9 cellular contexts compared by ENCODE assay signal in the genomic region with DNA sequence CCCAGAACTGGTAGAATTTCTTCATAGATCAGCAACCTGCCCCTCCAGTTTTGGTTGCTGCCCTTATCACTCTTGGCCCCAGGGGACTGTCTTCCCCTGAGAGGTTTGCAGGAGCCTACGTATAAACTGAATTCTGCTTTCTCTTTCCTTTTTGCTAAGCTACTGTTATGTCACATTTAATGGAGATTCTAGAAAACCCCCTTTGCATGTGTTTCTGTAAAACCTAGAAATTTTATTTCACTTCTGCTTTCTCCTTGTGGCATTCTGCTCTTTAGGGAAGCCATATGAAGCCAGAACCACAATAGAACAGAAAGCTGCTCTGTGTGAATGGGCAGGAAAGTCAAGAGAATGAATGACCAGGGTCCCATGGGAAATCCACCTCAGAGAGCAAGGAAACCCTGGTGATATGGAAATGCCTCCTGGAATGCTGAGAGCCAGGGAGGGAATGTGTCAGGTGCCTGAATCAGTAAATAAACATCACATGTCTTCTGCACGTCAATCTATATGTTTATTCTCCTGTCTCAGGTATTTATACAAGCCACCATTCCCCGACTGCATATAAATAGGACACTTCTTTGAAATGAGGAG. TPM values are rescaled to one million over a fixed set of nuclear protein-coding genes. Genes with fewer than 3 reads are reported as not detected.
DNase-seq lines count a peak whose midpoint lies in the region; ATAC-seq and TF ChIP-seq lines count a peak whose summit lies in the region.
"Had no signal": no experiment of that assay in that cellular context is flagged by ENCODE, and none has a peak within 500 bp of the region (broad histone marks: within the 10 kb centered on the region; RNA-seq: fewer than 3 reads in every experiment).

No MANE protein-coding gene starts in this region.

- no peak overlapping the region for H3K27ac Mint-ChIP-seq in activated naive CD4-positive, alpha-beta T cell treated with anti-CD3 and anti-CD28 coated beads, Interleukin-2, amount 10 ng/mL, durations not matched to agents 7 days and 5 days

- no peak overlapping the region for H3K23ac ChIP-seq in mesendoderm (ENCODE audit: low read length)

- H3K27me3 Mint-ChIP-seq in activated naive CD4-positive, alpha-beta T cell treated with anti-CD3 and anti-CD28 coated beads, Interleukin-2, amount 10 ng/mL, durations not matched to agents 7 days and 5 days = peaks cover 46% of the 10 kb centered on the region

- no peak overlapping the region for H3K4ac ChIP-seq in mesendoderm (ENCODE audit: low read depth, low read length)

- CTCF ChIA-PET in activated naive CD4-positive, alpha-beta T cell treated with anti-CD3 and anti-CD28 coated beads, Interleukin-2, amount 10 ng/mL, durations not matched to agents 7 days and 5 days (lab: Charles Lee) = interaction anchor here (0.6 to 1.8 kb wide), 2 partner anchors 14 to 56 kb away, joined by 4 to 8 read pairs; no protein-coding TSS in a partner anchor

- H2BK15ac ChIP-seq in mesendoderm (replicated peaks; ENCODE audit: low read depth) = no peak overlapping the region

- WGBS in mesendoderm (ENCODE audit: extremely low coverage, insufficient coverage, low lambda C conversion rate) = no CpG with 5 or more reads among the region's 3 CpGs

- H3K4me3 Mint-ChIP-seq in activated naive CD4-positive, alpha-beta T cell treated with anti-CD3 and anti-CD28 coated beads, Interleukin-2, amount 10 ng/mL, durations not matched to agents 7 days and 5 days = no peak overlapping the region

- H3K9me3 Mint-ChIP-seq in activated naive CD4-positive, alpha-beta T cell treated with anti-CD3 and anti-CD28 coated beads, Interleukin-2, amount 10 ng/mL, durations not matched to agents 7 days and 5 days = no peaks in the 10 kb centered on the region

- H3K4me2 ChIP-seq in mesendoderm (ENCODE audit: low read length) = no peak overlapping the region

- TF ChIP-seq CTCF in foreskin fibroblast (IDR thresholded peaks at IDR 0.05; ENCODE audit: low read depth, low read length) = no peak

- no peaks in the 10 kb centered on the region for H3K4me1 ChIP-seq in mesendoderm (ENCODE audit: control insufficient read depth, low read depth, low read length)

- no peak overlapping the region for H2BK5ac ChIP-seq in mesendoderm (ENCODE audit: low read length)

- no peaks in the 10 kb centered on the region for H3K36me3 ChIP-seq in mesendoderm (ENCODE audit: control insufficient read depth, insufficient read depth, low read length)

- peak; percentile 31 for DNase-seq in activated naive CD4-positive, alpha-beta T cell treated with anti-CD3 and anti-CD28 coated beads, Interleukin-2, amount 10 ng/mL, durations not matched to agents 7 days and 5 days
- DNase-seq in activated naive CD4-positive, alpha-beta T cell treated with anti-CD3 and anti-CD28 coated beads, Interleukin-2, amount 50 U/mL, for 16 hours = no peak
- DNase-seq in NCI-H526 (lab: John Stamatoyannopoulos, UW) (peak; percentile 96 to 97), mesendoderm (peak; percentile 48), HK-2 (ENCODE audit: unreplicated experiment) (no peak), foreskin fibroblast (no peak)
- DNase-seq in central memory CD4-positive, alpha-beta T cell = no peak

- no peak overlapping the region for H3K56ac ChIP-seq in mesendoderm (ENCODE audit: low read length)

- H4K5ac ChIP-seq in mesendoderm (ENCODE audit: low read length) = no peak overlapping the region

- H3K4me3 ChIP-seq in mesendoderm (ENCODE audit: low read length) (no peak overlapping the region), foreskin fibroblast (ENCODE audit: low read depth in 1 of 2, low read length in 2 of 2) (no peak overlapping the region)

- no peak overlapping the region for H3K18ac ChIP-seq in mesendoderm (ENCODE audit: low read length)

- H3K9ac ChIP-seq in mesendoderm (ENCODE audit: low read length) = no peak overlapping the region

- no peak overlapping the region for H3K27ac ChIP-seq in mesendoderm (ENCODE audit: low read depth, low read length)

- H3K79me2 ChIP-seq in mesendoderm (ENCODE audit: control insufficient read depth, insufficient read depth, low read length) = no peaks in the 10 kb centered on the region

- no peak overlapping the region for H4K8ac ChIP-seq in mesendoderm (ENCODE audit: low read depth, low read length)

- no peaks in the 10 kb centered on the region for H3K27me3 ChIP-seq in mesendoderm (ENCODE audit: insufficient read depth, low read length, poor library complexity)

- no peak overlapping the region for H2AK5ac ChIP-seq in mesendoderm (ENCODE audit: low read length)

- no peaks in the 10 kb centered on the region for H3K79me1 ChIP-seq in mesendoderm (ENCODE audit: low read length)

- no peaks in the 10 kb centered on the region for H3K36me3 Mint-ChIP-seq in activated naive CD4-positive, alpha-beta T cell treated with anti-CD3 and anti-CD28 coated beads, Interleukin-2, amount 10 ng/mL, durations not matched to agents 7 days and 5 days

- H3K4me1 Mint-ChIP-seq in activated naive CD4-positive, alpha-beta T cell treated with anti-CD3 and anti-CD28 coated beads, Interleukin-2, amount 10 ng/mL, durations not matched to agents 7 days and 5 days = peaks cover 20% of the 10 kb centered on the region

- peak; percentile 97 for ATAC-seq in HG02884 (IDR thresholded peaks at IDR 0.05; ENCODE audit: unreplicated experiment)

- H2BK120ac ChIP-seq in mesendoderm (ENCODE audit: low read depth, low read length) = no peak overlapping the region

RNA-seq across cellular contexts. Expression of gene IFNA2, which starts 3.4 kb away (rescaled TPM):
- not detected for polyA plus RNA-seq in mesendoderm (2013, experiment 1 of 2)
- not detected for polyA plus RNA-seq in mesendoderm (2013, experiment 2 of 2)
- polyA plus RNA-seq: thymus had no signal

RNA-seq across cellular contexts. Expression of gene IFNA13, which starts 14.0 kb away (rescaled TPM):
- not detected for polyA plus RNA-seq in mesendoderm (2013, experiment 1 of 2)
- polyA plus RNA-seq in mesendoderm (2013, experiment 2 of 2) = not detected

RNA-seq across cellular contexts. Expression of gene IFNA8, which starts 27.1 kb away (rescaled TPM):
- not detected for polyA plus RNA-seq in mesendoderm (2013, experiment 1 of 2)
- polyA plus RNA-seq in mesendoderm (2013, experiment 2 of 2) = not detected
- polyA plus RNA-seq: thymus had no signal

RNA-seq across cellular contexts. Expression of gene IFNA6, which starts 31.2 kb away (rescaled TPM):
- polyA plus RNA-seq in mesendoderm (2013, experiment 1 of 2) = not detected
- not detected for polyA plus RNA-seq in mesendoderm (2013, experiment 2 of 2)
- polyA plus RNA-seq: thymus had no signal

RNA-seq across cellular contexts. Expression of gene KLHL9, which starts 46.6 kb away (rescaled TPM):
- 9.2 TPM for polyA plus RNA-seq in mesendoderm (2013, experiment 1 of 2)
- polyA plus RNA-seq in mesendoderm (2013, experiment 2 of 2) = 9.1 TPM

Comparison
In these comparisons a context has a peak if more than half of its experiments do, and no peak if none do; other contexts are left out.
1. DNase-seq: peak in activated naive CD4-positive, alpha-beta T cell treated with anti-CD3 and anti-CD28 coated beads, Interleukin-2, amount 10 ng/mL, durations not matched to agents 7 days and 5 days (single experiment), NCI-H526 (2 of 2) and mesendoderm (single experiment); none in activated naive CD4-positive, alpha-beta T cell treated with anti-CD3 and anti-CD28 coated beads, Interleukin-2, amount 50 U/mL, for 16 hours (single experiment), HK-2 (single experiment), foreskin fibroblast (0 of 2) and central memory CD4-positive, alpha-beta T cell (single experiment).